ENCODE assay signal across 12 cellular contexts in the genomic region with DNA sequence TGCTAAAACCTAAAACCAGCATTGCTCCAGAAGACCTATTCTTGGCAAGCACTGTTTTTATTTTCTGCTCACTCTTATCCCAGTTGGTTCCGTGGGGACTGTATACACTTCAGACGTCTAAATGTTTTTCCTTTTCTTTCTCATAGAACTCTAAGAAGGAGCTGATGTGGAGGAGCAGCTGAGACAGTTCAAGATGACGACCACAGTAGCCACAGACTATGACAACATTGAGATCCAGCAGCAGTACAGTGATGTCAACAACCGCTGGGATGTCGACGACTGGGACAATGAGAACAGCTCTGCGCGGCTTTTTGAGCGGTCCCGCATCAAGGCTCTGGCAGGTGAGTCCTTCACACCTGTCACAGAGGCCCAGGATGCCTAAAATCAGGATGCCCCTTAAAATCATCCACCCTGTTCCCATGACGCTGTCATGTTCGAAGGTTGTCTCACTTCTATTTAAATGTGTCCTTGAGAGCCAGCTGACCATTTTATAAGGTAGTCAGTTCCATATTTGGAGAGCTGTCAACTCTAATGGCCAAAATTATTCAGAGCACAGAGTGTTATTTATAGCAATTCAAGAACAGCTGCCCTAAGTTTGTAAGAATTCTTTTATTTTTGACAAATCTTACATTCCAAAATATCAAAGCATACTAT.
"Had no signal": no experiment of that assay in that cellular context is flagged by ENCODE, and none has a peak within 500 bp of the region (broad histone marks: within the 10 kb centered on the region; RNA-seq: fewer than 3 reads in every experiment).

No MANE protein-coding gene starts in this region.

- DNase-seq: activated CD4-positive, alpha-beta T cell treated with anti-CD3 and anti-CD28 coated beads for 48 hours; activated CD8-positive, alpha-beta memory T cell treated with anti-CD3 and anti-CD28 coated beads, Interleukin-2, amount 50 U/mL, for 48 hours; activated CD8-positive, alpha-beta T cell treated with anti-CD3 and anti-CD28 coated beads, Interleukin-2, amount 10 ng/mL, durations not matched to agents 7 days and 5 days; activated naive CD8-positive, alpha-beta T cell treated with anti-CD3 and anti-CD28 coated beads, Interleukin-2, amount 10 ng/mL, durations not matched to agents 7 days and 5 days; caudate nucleus; effector memory CD8-positive, alpha-beta T cell; stimulated activated CD4-positive, alpha-beta T cell treated with anti-CD3 and anti-CD28 coated beads, Interleukin-15, amount 100 ng/mL, for 24 hours; stimulated activated CD4-positive, alpha-beta T cell treated with anti-CD3 and anti-CD28 coated beads, Interleukin-4, amount 100 ng/mL, for 24 hours; stomach; T-helper 17 cell; transverse colon had no signal

- H3K4me3 ChIP-seq: stomach, transverse colon had no signal

- H3K9me3 ChIP-seq: stomach, transverse colon had no signal

- H3K27me3 ChIP-seq: stomach, transverse colon had no signal

- H3K27ac ChIP-seq: transverse colon had no signal

- ATAC-seq: activated CD8-positive, alpha-beta T cell treated with anti-CD3 and anti-CD28 coated beads, Interleukin-2, amount 10 ng/mL, durations not matched to agents 7 days and 5 days; effector memory CD8-positive, alpha-beta T cell; T-helper 17 cell; WTC11 had no signal
